In the genomic region with DNA sequence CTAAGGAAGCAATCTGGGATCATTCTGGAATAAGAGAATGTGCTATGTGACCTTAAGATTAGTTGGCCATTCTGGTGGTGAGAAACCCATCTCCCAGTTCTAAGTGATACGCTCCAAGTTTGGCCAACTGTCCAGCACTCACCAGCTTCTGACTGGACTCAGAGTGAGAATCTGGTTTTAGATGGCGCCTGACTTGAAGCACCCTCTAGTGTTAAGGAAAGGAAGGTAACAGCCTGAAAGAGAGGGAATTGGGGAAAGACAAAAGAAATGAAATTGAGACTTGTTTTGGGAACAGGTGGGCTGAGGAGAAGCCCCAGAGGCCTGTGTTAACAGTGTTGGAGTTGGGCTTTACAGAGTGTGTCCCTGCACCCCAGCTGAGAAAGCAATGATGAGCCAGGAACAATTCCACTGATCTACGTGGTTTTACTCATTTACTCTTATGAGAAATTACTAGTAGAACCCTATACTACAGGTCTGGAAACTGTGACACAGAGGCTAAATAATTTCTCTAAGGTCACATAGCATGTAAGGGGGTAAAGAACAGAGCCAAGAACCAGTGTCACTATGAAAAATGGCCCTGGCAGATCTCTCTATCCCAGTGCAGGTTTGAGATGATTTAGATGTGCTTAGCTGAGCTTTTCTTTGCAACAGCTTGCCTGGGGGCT, we compare ENCODE assay signal across 9 cellular contexts. TPM values are rescaled to one million over a fixed set of nuclear protein-coding genes. Genes with fewer than 3 reads are reported as not detected.
DNase-seq lines count a peak whose midpoint lies in the region; ATAC-seq, FAIRE-seq and TF ChIP-seq lines count a peak whose summit lies in the region.
"Had no signal": no experiment of that assay in that cellular context is flagged by ENCODE, and none has a peak within 500 bp of the region (broad histone marks: within the 10 kb centered on the region; RNA-seq: fewer than 3 reads in every experiment).

No MANE protein-coding gene starts in this region.

- H3K9me1 ChIP-seq in keratinocyte (ENCODE audit: control insufficient read depth, extremely low read depth, insufficient read depth, low read length): no peaks in the 10 kb centered on the region

- TF ChIP-seq CTCF in AG10803 (conservative IDR thresholded peaks at IDR 0.05; ENCODE audit: low read length) (peak; percentile 70), keratinocyte (optimal IDR thresholded peaks at IDR 0.05 in 1 of 3, IDR thresholded peaks at IDR 0.05 in 1 of 3, conservative IDR thresholded peaks at IDR 0.05 in 1 of 3; ENCODE audit: extremely low read depth in 1 of 3, insufficient read depth in 2 of 3, low read length in 3 of 3) (peak; percentile 51 to 69 (median 61))

- dilution Hi-C loops in keratinocyte (cut with MboI; ENCODE audit: extremely low pct_ligation_motif_present, low sequenced_read_pairs): loop anchor here (10.0 to 25.0 kb wide), 2 partner anchors 55 to 217 kb away; a partner anchor contains a TSS

- H2AFZ ChIP-seq in GM23248: no peak overlapping the region
- no peak overlapping the region for H2AFZ ChIP-seq in keratinocyte (ENCODE audit: control insufficient read depth, low read length)

- no peak overlapping the region for H3K9ac ChIP-seq in GM23248
- H3K9ac ChIP-seq in keratinocyte (ENCODE audit: control insufficient read depth, extremely low read depth, insufficient read depth, low read length): no peak overlapping the region

- peak; percentile 33 for DNase-seq in AG10803 (ENCODE audit: low read depth)
- peak; percentile 58 for DNase-seq in GM23248
- peak; percentile 57 for DNase-seq in SKM-1 (lab: John Stamatoyannopoulos, UW; ENCODE audit: unreplicated experiment)
- DNase-seq in keratinocyte (ENCODE audit: low read depth, low spot score): no peak
- DNase-seq: activated naive CD8-positive, alpha-beta T cell treated with anti-CD3 and anti-CD28 coated beads, Interleukin-2, amount 10 ng/mL, durations not matched to agents 7 days and 5 days had no signal

- in situ Hi-C loops in GM23248 (cut with MboI): no loop called here

- H3F3A ChIP-seq in GM23248 (ENCODE audit: insufficient read depth): no peaks in the 10 kb centered on the region

- FAIRE-seq in keratinocyte (lab: Jason Lieb, UNC): no peak

- H4K20me1 ChIP-seq in GM23248 (ENCODE audit: insufficient read depth): no peaks in the 10 kb centered on the region
- H4K20me1 ChIP-seq in keratinocyte (ENCODE audit: control insufficient read depth, extremely low read depth, insufficient read depth, low read length): no peaks in the 10 kb centered on the region

- H3K9me3 ChIP-seq in GM23248 (ENCODE audit: low read depth): no peaks in the 10 kb centered on the region
- no peaks in the 10 kb centered on the region for H3K9me3 ChIP-seq in keratinocyte (ENCODE audit: control insufficient read depth, low read depth, low read length)

- no peak overlapping the region for H3K27ac ChIP-seq in GM23248
- no peak overlapping the region for H3K27ac ChIP-seq in keratinocyte (ENCODE audit: control insufficient read depth, insufficient read depth, low read length)

- WGBS in GM23248 (ENCODE audit: low coverage in 1 of 2, low lambda C conversion rate in 2 of 2, missing lambda C conversion rate in 2 of 2), 2 experiments: 55 to 73% methylated on average over 3 of the region's 3 CpGs

- no peak for ATAC-seq in GM19463 (IDR thresholded peaks at IDR 0.05; ENCODE audit: unreplicated experiment)
- no peak for ATAC-seq in HG03442 (IDR thresholded peaks at IDR 0.05; ENCODE audit: unreplicated experiment)
- ATAC-seq in GM18511 (IDR thresholded peaks at IDR 0.05; ENCODE audit: unreplicated experiment): no peak
- ATAC-seq in GM21360 (IDR thresholded peaks at IDR 0.05; ENCODE audit: unreplicated experiment): no peak

- no peaks in the 10 kb centered on the region for H3K36me3 ChIP-seq in GM23248 (ENCODE audit: low read depth)
- no peaks in the 10 kb centered on the region for H3K36me3 ChIP-seq in keratinocyte (ENCODE audit: control insufficient read depth in 2 of 2, extremely low read depth in 1 of 2, insufficient read depth in 2 of 2, low read length in 2 of 2)

- H3K79me2 ChIP-seq in GM23248 (ENCODE audit: insufficient read depth) (no peaks in the 10 kb centered on the region), keratinocyte (ENCODE audit: control insufficient read depth, insufficient read depth, low read length) (no peaks in the 10 kb centered on the region)

- no peak overlapping the region for H3K4me2 ChIP-seq in GM23248 (ENCODE audit: unreplicated experiment)
- H3K4me2 ChIP-seq in keratinocyte (ENCODE audit: control insufficient read depth, extremely low read depth, insufficient read depth, low read depth, low read length): no peak overlapping the region

- no peaks in the 10 kb centered on the region for H3K4me1 ChIP-seq in GM23248 (ENCODE audit: insufficient read depth)
- no peaks in the 10 kb centered on the region for H3K4me1 ChIP-seq in keratinocyte (ENCODE audit: control insufficient read depth, extremely low read depth, insufficient read depth, low read length)

- H3K9me2 ChIP-seq in GM23248 (ENCODE audit: insufficient read depth): no peaks in the 10 kb centered on the region

- H3K4me3 ChIP-seq in AG10803 (ENCODE audit: low read length) (no peak overlapping the region), GM23248 (no peak overlapping the region), keratinocyte (ENCODE audit: control insufficient read depth in 2 of 3, extremely low read depth in 1 of 3, insufficient read depth in 2 of 3, low read depth in 1 of 3, low read length in 3 of 3) (no peak overlapping the region)

- peaks cover 22% of the 10 kb centered on the region for H3K27me3 ChIP-seq in GM23248 (replicated peaks; ENCODE audit: insufficient read depth)
- H3K27me3 ChIP-seq in keratinocyte (ENCODE audit: control insufficient read depth, extremely low read depth, insufficient read depth, low read length): no peaks in the 10 kb centered on the region

RNA-seq across cellular contexts. Expression of a gene that starts 9.3 kb away (rescaled TPM):
- total RNA-seq in GM23248 (2014; rRNA removed; shearing (Covaris generic)): not detected in 2 replicates
- polyA plus RNA-seq in GM23248 (2016; fragmentation: Nextera tagmentation; extraction: Ambion mirVana) (not detected in 2 replicates), keratinocyte (not detected in 3 replicates)
- not detected for polyA plus RNA-seq in keratinocyte (2011; ENCODE audit: low read depth)
- not detected in 2 replicates for polyA plus RNA-seq in keratinocyte (2011; cell fraction: cytosol; rRNA removed)
- polyA plus RNA-seq in keratinocyte (2011; cell fraction: nucleus; rRNA removed): not detected in 2 replicates
- polyA plus RNA-seq in keratinocyte (2012; ENCODE audit: low replicate concordance): not detected in 2 replicates
- polyA minus RNA-seq in keratinocyte: not detected in 3 replicates
- polyA minus RNA-seq in keratinocyte (2011; cell fraction: cytosol; rRNA and poly(A)+ RNA removed): not detected
- not detected in 2 replicates for polyA minus RNA-seq in keratinocyte (2011; cell fraction: nucleus; rRNA and poly(A)+ RNA removed)

RNA-seq across cellular contexts. Expression of a gene that starts 33.2 kb away (rescaled TPM):
- not detected in 2 replicates for total RNA-seq in GM23248 (2014; rRNA removed; shearing (Covaris generic))
- polyA plus RNA-seq in GM23248 (2016; fragmentation: Nextera tagmentation; extraction: Ambion mirVana) (not detected in 2 replicates), keratinocyte (0.01 TPM in 1 of 3 replicates, not detected in the others)
- polyA plus RNA-seq in keratinocyte (2011; ENCODE audit: low read depth): not detected
- polyA plus RNA-seq in keratinocyte (2011; cell fraction: cytosol; rRNA removed): not detected in 2 replicates
- polyA plus RNA-seq in keratinocyte (2011; cell fraction: nucleus; rRNA removed): not detected in 2 replicates
- polyA plus RNA-seq in keratinocyte (2012; ENCODE audit: low replicate concordance): not detected in 2 replicates
- not detected in 3 replicates for polyA minus RNA-seq in keratinocyte
- not detected for polyA minus RNA-seq in keratinocyte (2011; cell fraction: cytosol; rRNA and poly(A)+ RNA removed)
- not detected in 2 replicates for polyA minus RNA-seq in keratinocyte (2011; cell fraction: nucleus; rRNA and poly(A)+ RNA removed)
- total RNA-seq: activated naive CD8-positive, alpha-beta T cell treated with anti-CD3 and anti-CD28 coated beads, Interleukin-2, amount 10 ng/mL, durations not matched to agents 7 days and 5 days had no signal

RNA-seq across cellular contexts. Expression of a gene that starts 53.0 kb away (rescaled TPM):
- not detected in 2 replicates for total RNA-seq in GM23248 (2014; rRNA removed; shearing (Covaris generic))
- polyA plus RNA-seq in GM23248 (2016; fragmentation: Nextera tagmentation; extraction: Ambion mirVana): not detected in 2 replicates
- 38.8 to 69.2 TPM (median 65.3 TPM) in 3 replicates for polyA plus RNA-seq in keratinocyte
- 55.5 TPM for polyA plus RNA-seq in keratinocyte (2011; ENCODE audit: low read depth)
- polyA plus RNA-seq in keratinocyte (2011; cell fraction: cytosol; rRNA removed): 46.7 and 49.2 TPM in 2 replicates
- polyA plus RNA-seq in keratinocyte (2011; cell fraction: nucleus; rRNA removed): 136 and 166 TPM in 2 replicates
- 89.2 and 97.4 TPM in 2 replicates for polyA plus RNA-seq in keratinocyte (2012; ENCODE audit: low replicate concordance)
- 45.2 to 149 TPM (median 67.3 TPM) in 3 replicates for polyA minus RNA-seq in keratinocyte
- 29.2 TPM for polyA minus RNA-seq in keratinocyte (2011; cell fraction: cytosol; rRNA and poly(A)+ RNA removed)
- polyA minus RNA-seq in keratinocyte (2011; cell fraction: nucleus; rRNA and poly(A)+ RNA removed): 65.2 and 94.2 TPM in 2 replicates
- total RNA-seq: activated naive CD8-positive, alpha-beta T cell treated with anti-CD3 and anti-CD28 coated beads, Interleukin-2, amount 10 ng/mL, durations not matched to agents 7 days and 5 days had no signal

RNA-seq across cellular contexts. Expression of a gene that starts 57.8 kb away (rescaled TPM):
- total RNA-seq in GM23248 (2014; rRNA removed; shearing (Covaris generic)): 1.2 TPM in 1 of 2 replicates, not detected in the other
- 0.94 and 2.3 TPM in 2 replicates for polyA plus RNA-seq in GM23248 (2016; fragmentation: Nextera tagmentation; extraction: Ambion mirVana)
- 1.8 to 8.1 TPM (median 1.8 TPM) in 3 replicates for polyA plus RNA-seq in keratinocyte
- polyA plus RNA-seq in keratinocyte (2011; ENCODE audit: low read depth): 0.31 TPM
- 3.2 and 4.8 TPM in 2 replicates for polyA plus RNA-seq in keratinocyte (2011; cell fraction: cytosol; rRNA removed)
- polyA plus RNA-seq in keratinocyte (2011; cell fraction: nucleus; rRNA removed): 1.5 and 3.1 TPM in 2 replicates
- polyA plus RNA-seq in keratinocyte (2012; ENCODE audit: low replicate concordance): 1.7 and 6.8 TPM in 2 replicates
- 3.3 to 10.8 TPM (median 5.8 TPM) in 3 replicates for polyA minus RNA-seq in keratinocyte
- 3.8 TPM for polyA minus RNA-seq in keratinocyte (2011; cell fraction: cytosol; rRNA and poly(A)+ RNA removed)
- 1.0 TPM in 1 of 2 replicates, not detected in the other for polyA minus RNA-seq in keratinocyte (2011; cell fraction: nucleus; rRNA and poly(A)+ RNA removed)

Comparison
In these comparisons a context has a peak if more than half of its experiments do, and no peak if none do; other contexts are left out.
1. RNA of a gene that starts 53.0 kb away (polyA plus RNA-seq): 38.8 to 166 TPM in keratinocyte; not detected in GM23248; every median in the first group is over 10 times any median in the second.